In the genomic region with DNA sequence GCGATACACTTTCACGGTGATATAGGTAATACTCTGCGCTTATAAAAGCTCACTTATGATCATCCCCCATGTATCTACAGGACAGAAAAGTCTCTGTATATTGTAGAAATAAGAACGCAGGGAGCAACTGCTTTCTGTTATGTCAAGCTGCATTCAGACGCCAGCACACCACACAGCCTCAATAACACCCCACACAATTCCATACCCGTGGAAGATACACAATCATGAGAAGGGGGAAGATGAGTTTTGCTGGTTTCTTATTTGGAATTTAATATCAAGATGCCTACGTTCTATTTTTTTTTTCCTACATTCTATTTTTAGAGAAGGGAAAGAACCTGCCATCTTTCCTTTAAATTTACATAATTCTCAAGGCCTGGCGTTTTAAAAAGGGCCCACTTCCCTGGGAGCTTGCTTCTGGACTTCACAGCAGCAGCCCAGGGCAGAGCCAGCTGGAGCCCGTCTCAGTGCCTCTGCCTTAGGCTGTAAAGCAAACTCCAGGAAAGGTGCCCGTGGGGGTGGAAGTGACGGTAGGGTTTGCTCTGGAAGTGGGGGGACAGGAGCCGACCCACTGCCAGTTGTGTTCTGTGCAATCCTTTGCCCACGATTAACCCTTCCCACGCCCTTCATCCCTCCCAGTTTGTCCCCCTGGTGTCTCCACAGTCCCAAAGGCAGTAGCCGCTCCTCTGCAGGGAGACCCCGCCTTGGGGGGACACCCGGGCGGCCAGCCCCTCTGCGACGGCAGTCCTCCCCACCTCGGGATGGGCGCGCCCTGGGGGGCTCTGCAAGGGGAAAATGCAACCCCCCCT, we compare ENCODE assay signal across 9 cellular contexts. TPM values are rescaled to one million over a fixed set of nuclear protein-coding genes. Genes with fewer than 3 reads are reported as not detected.
DNase-seq lines count a peak whose midpoint lies in the region; ATAC-seq, FAIRE-seq and TF ChIP-seq lines count a peak whose summit lies in the region.
"Had no signal": no experiment of that assay in that cellular context is flagged by ENCODE, and none has a peak within 500 bp of the region (broad histone marks: within the 10 kb centered on the region; RNA-seq: fewer than 3 reads in every experiment).

No MANE protein-coding gene starts in this region.

- no peak for ATAC-seq in GM21576 (IDR thresholded peaks at IDR 0.05; ENCODE audit: unreplicated experiment)
- no peak for ATAC-seq in GM18907 (IDR thresholded peaks at IDR 0.05; ENCODE audit: unreplicated experiment)

- no peak for FAIRE-seq in bronchial epithelial cell (lab: Jason Lieb, UNC)
- FAIRE-seq: G401.6 had no signal

- peaks cover 22% of the 10 kb centered on the region; the same call in 1 of the 2 replicates for H3F3A ChIP-seq in GM23248 (ENCODE audit: insufficient read depth)

- peak overlapping the region; percentile 52 for H2AFZ ChIP-seq in GM23248

- H3K4me3 ChIP-seq in GM23248, result peak overlapping the region; percentile 54
- peak overlapping the region; percentile 27 for H3K4me3 ChIP-seq in bronchial epithelial cell (ENCODE audit: low read depth, low read length)
- peak overlapping the region; percentile 51; the same call in 1 of the 2 replicates for H3K4me3 ChIP-seq in iPS-18c (ENCODE audit: insufficient read depth, low read depth, low read length)
- H3K4me3 ChIP-seq in skeletal muscle tissue (ENCODE audit: low read length in 3 of 3), result peak overlapping the region; percentile 54 to 69 (median 63)
- no peak overlapping the region for H3K4me3 ChIP-seq in HAP-1

- no peaks in the 10 kb centered on the region for H3K27me3 ChIP-seq in GM23248 (replicated peaks; ENCODE audit: insufficient read depth)
- no peaks in the 10 kb centered on the region for H3K27me3 ChIP-seq in bronchial epithelial cell (ENCODE audit: control insufficient read depth, insufficient read depth, low read length)
- no peaks in the 10 kb centered on the region for H3K27me3 ChIP-seq in skeletal muscle tissue (ENCODE audit: control insufficient read depth in 3 of 3, insufficient read depth in 3 of 3, low read length in 3 of 3)
- no peaks in the 10 kb centered on the region for H3K27me3 ChIP-seq in HAP-1 (ENCODE audit: low read depth)

- H3K27ac ChIP-seq in GM23248 (0 out of 2 replicates have a peak overlapping the region, but pooled peaks have one; percentile 4), skeletal muscle tissue (ENCODE audit: low read depth, low read length) (peak overlapping the region; percentile 83)

- H3K4me1 ChIP-seq in GM23248 (ENCODE audit: insufficient read depth), result peaks cover 30% of the 10 kb centered on the region
- peaks cover 66 to 76% (median 72%) of the 10 kb centered on the region in 3 donors for H3K4me1 ChIP-seq in skeletal muscle tissue (ENCODE audit: control insufficient read depth in 3 of 3, insufficient read depth in 3 of 3, low read length in 3 of 3)
- peaks cover 15% of the 10 kb centered on the region for H3K4me1 ChIP-seq in HAP-1

- H3K9me3 ChIP-seq in GM23248 (ENCODE audit: low read depth) (no peaks in the 10 kb centered on the region), iPS-18c (ENCODE audit: control insufficient read depth, insufficient read depth, low read length) (peaks cover 3% of the 10 kb centered on the region), skeletal muscle tissue (ENCODE audit: control insufficient read depth in 3 of 3, low read length in 3 of 3) (no peaks in the 10 kb centered on the region), HAP-1 (no peaks in the 10 kb centered on the region; the same call in 1 of the 2 replicates)

- no peaks in the 10 kb centered on the region for H3K9me2 ChIP-seq in GM23248 (ENCODE audit: insufficient read depth)

- in situ Hi-C loops in GM23248 (cut with MboI) (loop anchor here (25.0 kb wide), 1 partner anchor 541 kb away; no protein-coding TSS in a partner anchor), HAP-1 (cut with MboI; ENCODE audit: low sequenced_read_pairs) (no loop called here)

- peaks cover 5% of the 10 kb centered on the region; the same call in 1 of the 2 replicates for H3K36me3 ChIP-seq in GM23248 (ENCODE audit: low read depth)
- H3K36me3 ChIP-seq in bronchial epithelial cell (ENCODE audit: control insufficient read depth, insufficient read depth, low read length), result peaks cover 6% of the 10 kb centered on the region
- H3K36me3 ChIP-seq in skeletal muscle tissue (ENCODE audit: control insufficient read depth in 3 of 3, insufficient read depth in 3 of 3, low read length in 3 of 3), result peaks cover 0 to 2% (median 0%) of the 10 kb centered on the region in 3 donors
- H3K36me3 ChIP-seq in HAP-1 (replicated peaks), result no peaks in the 10 kb centered on the region

- no peaks in the 10 kb centered on the region for H4K20me1 ChIP-seq in GM23248 (ENCODE audit: insufficient read depth)

- H3K4me2 ChIP-seq in GM23248 (ENCODE audit: unreplicated experiment), result peak overlapping the region; percentile 73

- H3K9ac ChIP-seq in GM23248 (peak overlapping the region; percentile 52), skeletal muscle tissue (ENCODE audit: low read depth in 1 of 3, low read length in 3 of 3) (peak overlapping the region; percentile 52 to 61 (median 58))

- WGBS in GM23248 (ENCODE audit: low coverage in 1 of 2, low lambda C conversion rate in 2 of 2, missing lambda C conversion rate in 2 of 2), 2 experiments, result 24 to 26% methylated on average over 23 of the region's 23 CpGs

- peak; percentile 66 for DNase-seq in GM23248
- DNase-seq in bronchial epithelial cell (ENCODE audit: low read depth), result no peak
- no peak for DNase-seq in HAP-1 (ENCODE audit: low spot score in 2 of 2)
- no peak for DNase-seq in LoVo (ENCODE audit: low spot score)

- TF ChIP-seq CTCF in bronchial epithelial cell (IDR thresholded peaks at IDR 0.05; ENCODE audit: insufficient read depth, low read length, severe bottlenecking), result no peak

- H3K79me2 ChIP-seq in GM23248 (ENCODE audit: insufficient read depth), result peaks cover 92% of the 10 kb centered on the region

RNA-seq across cellular contexts. Expression of gene PTGR3, which starts 5.3 kb away (rescaled TPM):
- total RNA-seq in GM23248 (2014; rRNA removed; shearing (Covaris generic)), result 8.1 and 21.3 TPM in 2 replicates
- polyA plus RNA-seq in GM23248 (2016; fragmentation: Nextera tagmentation; extraction: Ambion mirVana), result 8.8 and 10.2 TPM in 2 replicates
- total RNA-seq in bronchial epithelial cell (6.3 and 6.8 TPM in 2 replicates), skeletal muscle tissue (12.5 TPM)

RNA-seq across cellular contexts. Expression of gene TSHZ1, which starts 6.9 kb away (rescaled TPM):
- total RNA-seq in GM23248 (2014; rRNA removed; shearing (Covaris generic)), result 4.4 and 5.9 TPM in 2 replicates
- polyA plus RNA-seq in GM23248 (2016; fragmentation: Nextera tagmentation; extraction: Ambion mirVana), result 2.2 and 2.4 TPM in 2 replicates
- total RNA-seq in bronchial epithelial cell (1.3 and 1.5 TPM in 2 replicates), skeletal muscle tissue (5.7 TPM)
